8 cellular contexts compared by ENCODE assay signal in genomic region chr17:29179232-29180036, GRCh38. TPM values are rescaled to one million over a fixed set of nuclear protein-coding genes. Genes with fewer than 3 reads are reported as not detected.
DNase-seq lines count a peak whose midpoint lies in the region; ATAC-seq and TF ChIP-seq lines count a peak whose summit lies in the region.

No MANE protein-coding gene starts in this region.

- H3K79me2 ChIP-seq in trophoblast cell (ENCODE audit: control insufficient read depth, insufficient read depth, low read length, poor library complexity) = peaks cover 10% of the 10 kb centered on the region

- H3K27me3 ChIP-seq in cardiac muscle cell (no peaks in the 10 kb centered on the region), trophoblast cell (ENCODE audit: insufficient read depth, low read length) (no peaks in the 10 kb centered on the region)

- H3K27ac ChIP-seq in cardiac muscle cell (peak overlapping the region; percentile 77), trophoblast cell (ENCODE audit: low read depth, low read length) (peak overlapping the region; percentile 15)

- H2BK12ac ChIP-seq in trophoblast cell (ENCODE audit: low read length) = peak overlapping the region; percentile 2

- no peaks in the 10 kb centered on the region for H3K36me3 ChIP-seq in cardiac muscle cell
- H3K36me3 ChIP-seq in trophoblast cell (ENCODE audit: control insufficient read depth in 1 of 2, insufficient read depth in 2 of 2, low read length in 2 of 2) = no peaks in the 10 kb centered on the region

- H3K4me1 ChIP-seq in cardiac muscle cell (ENCODE audit: low read depth) (peaks cover 29% of the 10 kb centered on the region), trophoblast cell (ENCODE audit: control insufficient read depth in 1 of 2, insufficient read depth in 2 of 2, low read length in 2 of 2) (peaks cover 22 to 28% of the 10 kb centered on the region in 2 experiments)

- H3K9ac ChIP-seq in trophoblast cell (ENCODE audit: low read length) = peak overlapping the region; percentile 68

- WGBS in trophoblast cell (ENCODE audit: extremely low coverage, insufficient coverage, insufficient read length) = no CpG with 5 or more reads among the region's 28 CpGs

- no peak overlapping the region for H3K23ac ChIP-seq in trophoblast cell (ENCODE audit: low read length)

- H3K27ac Mint-ChIP-seq in activated T-cell treated with anti-CD3 and anti-CD28 coated beads, Interleukin-2, amount 50 U/mL, for 24 hours = no peak overlapping the region

- H2AFZ ChIP-seq in trophoblast cell (ENCODE audit: insufficient read depth, low read length, poor library complexity) = peak overlapping the region; percentile 8

- H3K27me3 Mint-ChIP-seq in activated T-cell treated with anti-CD3 and anti-CD28 coated beads, Interleukin-2, amount 50 U/mL, for 24 hours = no peaks in the 10 kb centered on the region

- no peak for ATAC-seq in GM18519 (IDR thresholded peaks at IDR 0.05; ENCODE audit: low FRiP score, unreplicated experiment)

- peak overlapping the region; percentile 53 for H3K4me3 Mint-ChIP-seq in activated T-cell treated with anti-CD3 and anti-CD28 coated beads, Interleukin-2, amount 50 U/mL, for 24 hours

- no peak for TF ChIP-seq CTCF in cardiac muscle cell (IDR thresholded peaks at IDR 0.05; ENCODE audit: low read depth, low read length)

- peak; percentile 60 for DNase-seq in ELR (ENCODE audit: low read depth)
- DNase-seq in NAMALWA (ENCODE audit: low spot score) = peak; percentile 22
- peak; percentile 36 for DNase-seq in activated T-cell treated with anti-CD3 and anti-CD28 coated beads, Interleukin-2, amount 50 U/mL, for 24 hours
- peak in 1 of 2 donors; percentile 72 for DNase-seq in cardiac muscle cell (ENCODE audit: low read depth in 1 of 2, low spot score in 1 of 2)
- DNase-seq in trophoblast cell = no peak
- no peak for DNase-seq in SKM-1 (lab: John Stamatoyannopoulos, UW; ENCODE audit: unreplicated experiment)
- no peak for DNase-seq in DMS114 treated with DMSO at 0.1 percent for 48 hours (lab: John Stamatoyannopoulos, UW; ENCODE audit: unreplicated experiment)

- peak overlapping the region; percentile 11 for H2BK5ac ChIP-seq in trophoblast cell (ENCODE audit: low read depth, low read length, poor library complexity)

- H3K14ac ChIP-seq in trophoblast cell (ENCODE audit: low read length) = peak overlapping the region; percentile 78

- H2AK5ac ChIP-seq in trophoblast cell (ENCODE audit: low read length) = no peak overlapping the region

- H3K36me3 Mint-ChIP-seq in activated T-cell treated with anti-CD3 and anti-CD28 coated beads, Interleukin-2, amount 50 U/mL, for 24 hours (ENCODE audit: low read depth) = no peaks in the 10 kb centered on the region

- H3K4me2 ChIP-seq in trophoblast cell (ENCODE audit: low read length) = peak overlapping the region; percentile 97

- peaks cover 20% of the 10 kb centered on the region for H3K79me1 ChIP-seq in trophoblast cell (ENCODE audit: low read length)

- H2BK120ac ChIP-seq in trophoblast cell (ENCODE audit: insufficient read depth, low read length, poor library complexity) = peak overlapping the region; percentile 40

- no peaks in the 10 kb centered on the region for H3K9me3 Mint-ChIP-seq in activated T-cell treated with anti-CD3 and anti-CD28 coated beads, Interleukin-2, amount 50 U/mL, for 24 hours

- peaks cover 38% of the 10 kb centered on the region for H3K4me1 Mint-ChIP-seq in activated T-cell treated with anti-CD3 and anti-CD28 coated beads, Interleukin-2, amount 50 U/mL, for 24 hours (ENCODE audit: low read depth)

- no peaks in the 10 kb centered on the region for H3K9me3 ChIP-seq in cardiac muscle cell (ENCODE audit: low read depth)
- no peaks in the 10 kb centered on the region for H3K9me3 ChIP-seq in trophoblast cell (ENCODE audit: insufficient read depth, low read depth, low read length)

- H3K4me3 ChIP-seq in cardiac muscle cell = peak overlapping the region; percentile 74
- peak overlapping the region; percentile 79 for H3K4me3 ChIP-seq in trophoblast cell (ENCODE audit: low read depth, low read length)

- peak overlapping the region; percentile 78 for H4K91ac ChIP-seq in trophoblast cell (ENCODE audit: low read depth, low read length)

- H3K4ac ChIP-seq in trophoblast cell (ENCODE audit: low read depth, low read length) = peak overlapping the region; percentile 53

- peak overlapping the region; percentile 17 for H4K8ac ChIP-seq in trophoblast cell (ENCODE audit: low read depth, low read length)

- peak overlapping the region; percentile 22 for H3K18ac ChIP-seq in trophoblast cell (ENCODE audit: low read length)

- peak overlapping the region; percentile 14 for H4K12ac ChIP-seq in trophoblast cell (ENCODE audit: low read depth, low read length)

RNA-seq across cellular contexts. Expression of gene MYO18A, which starts 0.8 kb away (rescaled TPM):
- 326 and 564 TPM in 2 replicates for total RNA-seq in cardiac muscle cell
- polyA plus RNA-seq in cardiac muscle cell = 186 and 218 TPM in 2 replicates
- polyA plus RNA-seq in trophoblast cell (2013) = 15.5 and 16.9 TPM in 2 replicates

Comparison
In these comparisons a context has a peak if more than half of its experiments do, and no peak if none do; other contexts are left out.
1. DNase-seq: peak in ELR (single experiment), NAMALWA (single experiment) and activated T-cell treated with anti-CD3 and anti-CD28 coated beads, Interleukin-2, amount 50 U/mL, for 24 hours (single experiment); none in trophoblast cell (0 of 2), SKM-1 (single experiment) and DMS114 treated with DMSO at 0.1 percent for 48 hours (single experiment).